2 cellular contexts compared by ENCODE assay signal in the genomic region with DNA sequence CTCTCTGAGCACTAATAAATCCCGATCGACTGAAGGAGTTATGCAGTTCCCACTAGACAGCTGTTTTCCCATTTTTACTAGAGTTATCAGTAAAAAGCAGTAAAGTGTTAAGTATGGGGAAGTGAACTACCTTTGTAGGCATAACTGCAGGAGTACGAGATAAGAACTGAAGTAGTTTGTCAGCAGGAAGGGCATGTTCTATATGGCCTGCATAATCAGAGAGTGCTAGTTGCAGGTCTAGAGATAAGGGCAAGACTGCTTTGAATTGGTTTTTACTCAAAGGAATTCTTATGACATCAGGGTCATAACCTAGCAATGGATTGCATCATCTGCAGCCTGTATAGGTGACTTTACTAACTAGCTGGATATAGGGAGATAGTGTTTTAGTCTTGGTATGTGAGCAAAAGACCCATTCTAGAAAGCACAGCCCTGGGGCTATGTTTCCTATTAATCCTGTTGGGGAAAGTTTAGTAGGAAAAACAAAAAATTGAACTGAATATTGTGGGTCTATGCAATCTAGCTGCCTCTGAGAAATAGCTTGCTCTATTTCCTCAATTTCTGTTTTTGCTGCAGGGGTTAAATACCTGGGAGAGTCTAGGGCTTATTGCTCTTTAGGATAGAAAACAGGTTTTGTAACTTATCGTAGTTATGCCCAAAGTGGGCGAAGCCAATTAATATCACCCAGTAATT.
A peak's percentile ranks its signal among the peaks of the same experiment; 100 is the strongest.
TF ChIP-seq lines count a peak whose summit lies in the region.

No MANE protein-coding gene starts in this region.

TF ChIP-seq in HEK293, 187 proteins besides CTCF, POLR2A, EP300 and RAD21:
- no peak for TF ChIP-seq ZNF2 (tag by site-specific recombination; IDR thresholded peaks at IDR 0.05)
- TF ChIP-seq ZNF610 (tag by site-specific recombination; IDR thresholded peaks at IDR 0.05; ENCODE audit: borderline replicate concordance): no peak
- peak; percentile 83 for TF ChIP-seq SETDB1 (IDR thresholded peaks at IDR 0.05; ENCODE audit: insufficient read length, low read length)
- TF ChIP-seq, protein P1, sequence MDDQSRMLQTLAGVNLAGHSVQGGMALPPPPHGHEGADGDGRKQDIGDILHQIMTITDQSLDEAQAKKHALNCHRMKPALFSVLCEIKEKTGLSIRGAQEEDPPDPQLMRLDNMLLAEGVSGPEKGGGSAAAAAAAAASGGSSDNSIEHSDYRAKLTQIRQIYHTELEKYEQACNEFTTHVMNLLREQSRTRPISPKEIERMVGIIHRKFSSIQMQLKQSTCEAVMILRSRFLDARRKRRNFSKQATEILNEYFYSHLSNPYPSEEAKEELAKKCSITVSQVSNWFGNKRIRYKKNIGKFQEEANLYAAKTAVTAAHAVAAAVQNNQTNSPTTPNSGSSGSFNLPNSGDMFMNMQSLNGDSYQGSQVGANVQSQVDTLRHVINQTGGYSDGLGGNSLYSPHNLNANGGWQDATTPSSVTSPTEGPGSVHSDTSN (CRISPR knock-in tag; IDR thresholded peaks at IDR 0.05): no peak
- peak; percentile 79; the same call in 1 of the 2 replicates for TF ChIP-seq TRIM28 (IDR thresholded peaks at IDR 0.05; ENCODE audit: borderline replicate concordance, low read length)
- TF ChIP-seq ZNF544 (tag by site-specific recombination; IDR thresholded peaks at IDR 0.05): no peak

TF ChIP-seq in K562, 482 proteins besides CTCF, POLR2A, EP300 and RAD21 (continues in another document):
- TF ChIP-seq, protein P2, sequence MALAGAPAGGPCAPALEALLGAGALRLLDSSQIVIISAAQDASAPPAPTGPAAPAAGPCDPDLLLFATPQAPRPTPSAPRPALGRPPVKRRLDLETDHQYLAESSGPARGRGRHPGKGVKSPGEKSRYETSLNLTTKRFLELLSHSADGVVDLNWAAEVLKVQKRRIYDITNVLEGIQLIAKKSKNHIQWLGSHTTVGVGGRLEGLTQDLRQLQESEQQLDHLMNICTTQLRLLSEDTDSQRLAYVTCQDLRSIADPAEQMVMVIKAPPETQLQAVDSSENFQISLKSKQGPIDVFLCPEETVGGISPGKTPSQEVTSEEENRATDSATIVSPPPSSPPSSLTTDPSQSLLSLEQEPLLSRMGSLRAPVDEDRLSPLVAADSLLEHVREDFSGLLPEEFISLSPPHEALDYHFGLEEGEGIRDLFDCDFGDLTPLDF (CRISPR knock-in tag; IDR thresholded peaks at IDR 0.05): no peak
- TF ChIP-seq POLR2B (IDR thresholded peaks at IDR 0.05; ENCODE audit: low read depth, partially characterized antibody) (no peak), BACH1 (tag; IDR thresholded peaks at IDR 0.05) (no peak), RBM17 (IDR thresholded peaks at IDR 0.05; ENCODE audit: borderline replicate concordance, low read depth, low read length) (no peak), KAT8 (IDR thresholded peaks at IDR 0.05; ENCODE audit: low read depth) (no peak), ZNF143 (CRISPR knock-in tag; IDR thresholded peaks at IDR 0.05) (no peak), MTF1 (CRISPR knock-in tag; IDR thresholded peaks at IDR 0.05; ENCODE audit: borderline replicate concordance) (no peak), TCFL5 (CRISPR knock-in tag; conservative IDR thresholded peaks at IDR 0.05) (no peak), NR2C2 (CRISPR knock-in tag; IDR thresholded peaks at IDR 0.05) (0 out of 2 replicates have a peak, but pooled peaks have one; percentile 14), NR2C2 (tag; IDR thresholded peaks at IDR 0.05) (peak; percentile 86), ETV6 (IDR thresholded peaks at IDR 0.05; ENCODE audit: borderline replicate concordance in 1 of 2, low read depth in 2 of 2, low read length in 1 of 2) (peak in 1 of 2 experiments; percentile 75; a peak in 1 of 4 replicates), ETV6 (CRISPR knock-in tag; IDR thresholded peaks at IDR 0.05; ENCODE audit: borderline replicate concordance) (no peak), MAFG (tag; conservative IDR thresholded peaks at IDR 0.05) (peak; percentile 32; the same call in 1 of the 2 replicates), BHLHE40 (IDR thresholded peaks at IDR 0.05; ENCODE audit: low read length) (peak; percentile 46; the same call in 1 of the 2 replicates), KDM5B (IDR thresholded peaks at IDR 0.05; ENCODE audit: insufficient replicate concordance, low read depth, low read length) (no peak), CSDE1 (IDR thresholded peaks at IDR 0.05) (no peak), RB1 (IDR thresholded peaks at IDR 0.05; ENCODE audit: low read depth) (no peak; the same call in 1 of the 2 replicates), CLOCK (CRISPR knock-in tag; IDR thresholded peaks at IDR 0.05; ENCODE audit: borderline replicate concordance) (no peak), ETV5 (CRISPR knock-in tag; IDR thresholded peaks at IDR 0.05; ENCODE audit: low read depth) (peak; percentile 77; the same call in 1 of the 2 replicates), ZNF354B (CRISPR knock-in tag; IDR thresholded peaks at IDR 0.05) (no peak), CREBBP (IDR thresholded peaks at IDR 0.05; ENCODE audit: low read depth, low read length) (no peak), SLC30A9 (CRISPR knock-in tag; IDR thresholded peaks at IDR 0.05) (no peak), ZNF217 (CRISPR knock-in tag; IDR thresholded peaks at IDR 0.05) (no peak), HMBOX1 (IDR thresholded peaks at IDR 0.05) (peak; percentile 100), ETS2 (tag; IDR thresholded peaks at IDR 0.05; ENCODE audit: borderline replicate concordance, poor library complexity, severe bottlenecking) (no peak), PCBP2 (IDR thresholded peaks at IDR 0.05; ENCODE audit: low read depth, low read length, poor library complexity, severe bottlenecking) (no peak), MCM2 (IDR thresholded peaks at IDR 0.05; ENCODE audit: low read depth) (no peak), GATAD2B (IDR thresholded peaks at IDR 0.05; ENCODE audit: borderline replicate concordance) (peak; percentile 81; the same call in 1 of the 2 replicates), ZNF24 (IDR thresholded peaks at IDR 0.05) (peak; percentile 89), KDM4B (IDR thresholded peaks at IDR 0.05; ENCODE audit: borderline replicate concordance in 2 of 2, low read depth in 1 of 2) (no peak), BCL6 (CRISPR knock-in tag; IDR thresholded peaks at IDR 0.05) (no peak), ZNF766 (CRISPR knock-in tag; conservative IDR thresholded peaks at IDR 0.05) (peak; percentile 83)
- TF ChIP-seq, protein P3, sequence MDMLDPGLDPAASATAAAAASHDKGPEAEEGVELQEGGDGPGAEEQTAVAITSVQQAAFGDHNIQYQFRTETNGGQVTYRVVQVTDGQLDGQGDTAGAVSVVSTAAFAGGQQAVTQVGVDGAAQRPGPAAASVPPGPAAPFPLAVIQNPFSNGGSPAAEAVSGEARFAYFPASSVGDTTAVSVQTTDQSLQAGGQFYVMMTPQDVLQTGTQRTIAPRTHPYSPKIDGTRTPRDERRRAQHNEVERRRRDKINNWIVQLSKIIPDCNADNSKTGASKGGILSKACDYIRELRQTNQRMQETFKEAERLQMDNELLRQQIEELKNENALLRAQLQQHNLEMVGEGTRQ (CRISPR knock-in tag; IDR thresholded peaks at IDR 0.05): no peak
- TF ChIP-seq, protein P4, sequence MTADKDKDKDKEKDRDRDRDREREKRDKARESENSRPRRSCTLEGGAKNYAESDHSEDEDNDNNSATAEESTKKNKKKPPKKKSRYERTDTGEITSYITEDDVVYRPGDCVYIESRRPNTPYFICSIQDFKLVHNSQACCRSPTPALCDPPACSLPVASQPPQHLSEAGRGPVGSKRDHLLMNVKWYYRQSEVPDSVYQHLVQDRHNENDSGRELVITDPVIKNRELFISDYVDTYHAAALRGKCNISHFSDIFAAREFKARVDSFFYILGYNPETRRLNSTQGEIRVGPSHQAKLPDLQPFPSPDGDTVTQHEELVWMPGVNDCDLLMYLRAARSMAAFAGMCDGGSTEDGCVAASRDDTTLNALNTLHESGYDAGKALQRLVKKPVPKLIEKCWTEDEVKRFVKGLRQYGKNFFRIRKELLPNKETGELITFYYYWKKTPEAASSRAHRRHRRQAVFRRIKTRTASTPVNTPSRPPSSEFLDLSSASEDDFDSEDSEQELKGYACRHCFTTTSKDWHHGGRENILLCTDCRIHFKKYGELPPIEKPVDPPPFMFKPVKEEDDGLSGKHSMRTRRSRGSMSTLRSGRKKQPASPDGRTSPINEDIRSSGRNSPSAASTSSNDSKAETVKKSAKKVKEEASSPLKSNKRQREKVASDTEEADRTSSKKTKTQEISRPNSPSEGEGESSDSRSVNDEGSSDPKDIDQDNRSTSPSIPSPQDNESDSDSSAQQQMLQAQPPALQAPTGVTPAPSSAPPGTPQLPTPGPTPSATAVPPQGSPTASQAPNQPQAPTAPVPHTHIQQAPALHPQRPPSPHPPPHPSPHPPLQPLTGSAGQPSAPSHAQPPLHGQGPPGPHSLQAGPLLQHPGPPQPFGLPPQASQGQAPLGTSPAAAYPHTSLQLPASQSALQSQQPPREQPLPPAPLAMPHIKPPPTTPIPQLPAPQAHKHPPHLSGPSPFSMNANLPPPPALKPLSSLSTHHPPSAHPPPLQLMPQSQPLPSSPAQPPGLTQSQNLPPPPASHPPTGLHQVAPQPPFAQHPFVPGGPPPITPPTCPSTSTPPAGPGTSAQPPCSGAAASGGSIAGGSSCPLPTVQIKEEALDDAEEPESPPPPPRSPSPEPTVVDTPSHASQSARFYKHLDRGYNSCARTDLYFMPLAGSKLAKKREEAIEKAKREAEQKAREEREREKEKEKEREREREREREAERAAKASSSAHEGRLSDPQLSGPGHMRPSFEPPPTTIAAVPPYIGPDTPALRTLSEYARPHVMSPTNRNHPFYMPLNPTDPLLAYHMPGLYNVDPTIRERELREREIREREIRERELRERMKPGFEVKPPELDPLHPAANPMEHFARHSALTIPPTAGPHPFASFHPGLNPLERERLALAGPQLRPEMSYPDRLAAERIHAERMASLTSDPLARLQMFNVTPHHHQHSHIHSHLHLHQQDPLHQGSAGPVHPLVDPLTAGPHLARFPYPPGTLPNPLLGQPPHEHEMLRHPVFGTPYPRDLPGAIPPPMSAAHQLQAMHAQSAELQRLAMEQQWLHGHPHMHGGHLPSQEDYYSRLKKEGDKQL (CRISPR knock-in tag; IDR thresholded peaks at IDR 0.05; ENCODE audit: borderline replicate concordance): no peak
- TF ChIP-seq, protein P5, sequence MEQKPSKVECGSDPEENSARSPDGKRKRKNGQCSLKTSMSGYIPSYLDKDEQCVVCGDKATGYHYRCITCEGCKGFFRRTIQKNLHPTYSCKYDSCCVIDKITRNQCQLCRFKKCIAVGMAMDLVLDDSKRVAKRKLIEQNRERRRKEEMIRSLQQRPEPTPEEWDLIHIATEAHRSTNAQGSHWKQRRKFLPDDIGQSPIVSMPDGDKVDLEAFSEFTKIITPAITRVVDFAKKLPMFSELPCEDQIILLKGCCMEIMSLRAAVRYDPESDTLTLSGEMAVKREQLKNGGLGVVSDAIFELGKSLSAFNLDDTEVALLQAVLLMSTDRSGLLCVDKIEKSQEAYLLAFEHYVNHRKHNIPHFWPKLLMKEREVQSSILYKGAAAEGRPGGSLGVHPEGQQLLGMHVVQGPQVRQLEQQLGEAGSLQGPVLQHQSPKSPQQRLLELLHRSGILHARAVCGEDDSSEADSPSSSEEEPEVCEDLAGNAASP (IDR thresholded peaks at IDR 0.05): no peak
- TF ChIP-seq, protein P6, sequence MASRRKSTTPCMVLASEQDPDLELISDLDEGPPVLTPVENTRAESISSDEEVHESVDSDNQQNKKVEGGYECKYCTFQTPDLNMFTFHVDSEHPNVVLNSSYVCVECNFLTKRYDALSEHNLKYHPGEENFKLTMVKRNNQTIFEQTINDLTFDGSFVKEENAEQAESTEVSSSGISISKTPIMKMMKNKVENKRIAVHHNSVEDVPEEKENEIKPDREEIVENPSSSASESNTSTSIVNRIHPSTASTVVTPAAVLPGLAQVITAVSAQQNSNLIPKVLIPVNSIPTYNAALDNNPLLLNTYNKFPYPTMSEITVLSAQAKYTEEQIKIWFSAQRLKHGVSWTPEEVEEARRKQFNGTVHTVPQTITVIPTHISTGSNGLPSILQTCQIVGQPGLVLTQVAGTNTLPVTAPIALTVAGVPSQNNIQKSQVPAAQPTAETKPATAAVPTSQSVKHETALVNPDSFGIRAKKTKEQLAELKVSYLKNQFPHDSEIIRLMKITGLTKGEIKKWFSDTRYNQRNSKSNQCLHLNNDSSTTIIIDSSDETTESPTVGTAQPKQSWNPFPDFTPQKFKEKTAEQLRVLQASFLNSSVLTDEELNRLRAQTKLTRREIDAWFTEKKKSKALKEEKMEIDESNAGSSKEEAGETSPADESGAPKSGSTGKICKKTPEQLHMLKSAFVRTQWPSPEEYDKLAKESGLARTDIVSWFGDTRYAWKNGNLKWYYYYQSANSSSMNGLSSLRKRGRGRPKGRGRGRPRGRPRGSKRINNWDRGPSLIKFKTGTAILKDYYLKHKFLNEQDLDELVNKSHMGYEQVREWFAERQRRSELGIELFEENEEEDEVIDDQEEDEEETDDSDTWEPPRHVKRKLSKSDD (conservative IDR thresholded peaks at IDR 0.05; ENCODE audit: low read length): no peak
- TF ChIP-seq, protein P7, sequence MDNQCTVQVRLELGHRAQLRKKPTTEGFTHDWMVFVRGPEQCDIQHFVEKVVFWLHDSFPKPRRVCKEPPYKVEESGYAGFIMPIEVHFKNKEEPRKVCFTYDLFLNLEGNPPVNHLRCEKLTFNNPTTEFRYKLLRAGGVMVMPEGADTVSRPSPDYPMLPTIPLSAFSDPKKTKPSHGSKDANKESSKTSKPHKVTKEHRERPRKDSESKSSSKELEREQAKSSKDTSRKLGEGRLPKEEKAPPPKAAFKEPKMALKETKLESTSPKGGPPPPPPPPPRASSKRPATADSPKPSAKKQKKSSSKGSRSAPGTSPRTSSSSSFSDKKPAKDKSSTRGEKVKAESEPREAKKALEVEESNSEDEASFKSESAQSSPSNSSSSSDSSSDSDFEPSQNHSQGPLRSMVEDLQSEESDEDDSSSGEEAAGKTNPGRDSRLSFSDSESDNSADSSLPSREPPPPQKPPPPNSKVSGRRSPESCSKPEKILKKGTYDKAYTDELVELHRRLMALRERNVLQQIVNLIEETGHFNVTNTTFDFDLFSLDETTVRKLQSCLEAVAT (IDR thresholded peaks at IDR 0.05): no peak
